8 cellular contexts compared by ENCODE assay signal in the genomic region with DNA sequence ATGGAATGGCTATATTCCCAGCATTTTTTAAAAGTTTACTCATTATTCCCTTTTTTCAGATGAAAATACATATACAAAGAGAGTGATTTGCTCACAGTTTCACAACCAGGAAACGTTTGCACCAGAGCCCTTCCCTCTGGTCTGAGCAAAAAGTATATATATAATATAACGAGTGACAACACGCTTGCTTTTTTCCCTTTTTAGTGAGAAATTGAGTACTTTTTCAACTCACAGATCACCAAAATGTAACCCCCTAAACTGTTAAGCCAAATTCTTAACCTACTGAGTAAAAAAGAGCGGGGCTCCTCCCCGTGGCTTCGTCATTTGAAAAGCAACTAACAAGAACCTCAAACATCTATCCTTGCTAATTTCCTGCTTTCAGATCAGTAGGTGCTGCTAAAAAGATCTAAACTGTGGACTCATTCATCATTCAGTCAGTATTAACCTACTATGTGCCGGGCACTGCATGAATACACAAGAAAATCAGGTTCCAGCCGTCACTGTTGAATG. TPM values are rescaled to one million over a fixed set of nuclear protein-coding genes. Genes with fewer than 3 reads are reported as not detected.
DNase-seq lines count a peak whose midpoint lies in the region; ATAC-seq, FAIRE-seq and TF ChIP-seq lines count a peak whose summit lies in the region.

No MANE protein-coding gene starts in this region.

- peak overlapping the region; percentile 78 for H2AFZ ChIP-seq in neuron (ENCODE audit: low read depth, low read length)

- peak overlapping the region; percentile 83 to 93 (median 88) for H3K27ac Mint-ChIP-seq in CD4-positive, CD25-positive, alpha-beta regulatory T cell
- peak overlapping the region; percentile 99 for H3K27ac Mint-ChIP-seq in WTC11
- H3K27ac Mint-ChIP-seq in endodermal cell = peak overlapping the region; percentile 98

- H3K4me3 ChIP-seq in CD4-positive, CD25-positive, alpha-beta regulatory T cell (ENCODE audit: low read depth, low read length) = peak overlapping the region; percentile 88
- H3K4me3 ChIP-seq in HUES6 (ENCODE audit: low read depth, low read length) (peak overlapping the region; percentile 77), endodermal cell (ENCODE audit: low read length) (peak overlapping the region; percentile 82), neuron (ENCODE audit: low read length) (peak overlapping the region; percentile 53), vagina (peak overlapping the region; percentile 77 to 81)

- POLR2A ChIA-PET in WTC11 (lab: Charles Lee) = interaction anchor here (1.8 to 2.3 kb wide), 2 partner anchors 45 to 221 kb away, joined by 6 read pairs; partner anchors contain the start of gene HSDL2

- H3K4me1 ChIP-seq in CD4-positive, CD25-positive, alpha-beta regulatory T cell (ENCODE audit: control insufficient read depth, insufficient read depth, low read length, poor library complexity, severe bottlenecking) = peaks cover 36% of the 10 kb centered on the region
- H3K4me1 ChIP-seq in HUES6 (ENCODE audit: control insufficient read depth, insufficient read depth, low read length) (peaks cover 8% of the 10 kb centered on the region), endodermal cell (ENCODE audit: control insufficient read depth, insufficient read depth, low read length) (no peaks in the 10 kb centered on the region), neuron (ENCODE audit: insufficient read depth, low read length) (peaks cover 16% of the 10 kb centered on the region), vagina (peaks cover 26% of the 10 kb centered on the region)

- CTCF ChIA-PET in WTC11 (lab: Charles Lee) = interaction anchor here (0.5 to 2.5 kb wide), 31 partner anchors 9 to 804 kb away, joined by 3 to 31 read pairs (median 5); partner anchors contain the start of genes HSDL2 and SUSD1

- peak overlapping the region; percentile 95 for H3K27ac ChIP-seq in CD4-positive, CD25-positive, alpha-beta regulatory T cell (ENCODE audit: insufficient read depth, low read length, poor library complexity, severe bottlenecking)
- H3K27ac ChIP-seq in HUES6 (ENCODE audit: low read depth, low read length) = peak overlapping the region; percentile 73; the same call in 1 of the 2 replicates
- peak overlapping the region; percentile 83 for H3K27ac ChIP-seq in endodermal cell (ENCODE audit: low read depth, low read length)
- peak overlapping the region; percentile 89 for H3K27ac ChIP-seq in vagina

- no peaks in the 10 kb centered on the region for H3K36me3 ChIP-seq in CD4-positive, CD25-positive, alpha-beta regulatory T cell (ENCODE audit: control insufficient read depth, insufficient read depth, low read length)
- H3K36me3 ChIP-seq in HUES6 (ENCODE audit: control insufficient read depth, insufficient read depth, low read length) = no peaks in the 10 kb centered on the region
- H3K36me3 ChIP-seq in endodermal cell (ENCODE audit: control insufficient read depth, insufficient read depth, low read length) = peaks cover 2% of the 10 kb centered on the region
- H3K36me3 ChIP-seq in neuron (ENCODE audit: insufficient read depth, low read length) = no peaks in the 10 kb centered on the region
- H3K36me3 ChIP-seq in vagina = no peaks in the 10 kb centered on the region

- peak; percentile 33 to 86 (median 66) for DNase-seq in CD4-positive, CD25-positive, alpha-beta regulatory T cell
- DNase-seq in WTC11 (ENCODE audit: low spot score) (no peak), endodermal cell (peak; percentile 59), vagina (ENCODE audit: extremely low spot score in 2 of 2) (no peak), DMS 273 treated with DMSO at 0.1 percent for 48 hours (lab: John Stamatoyannopoulos, UW) (no peak), urothelium cell line (ENCODE audit: low spot score) (no peak)

- TF ChIP-seq CTCF in WTC11 (IDR thresholded peaks at IDR 0.05) = no peak
- no peak for TF ChIP-seq CTCF in endodermal cell (conservative IDR thresholded peaks at IDR 0.05)
- TF ChIP-seq CTCF in vagina (IDR thresholded peaks at IDR 0.05) = no peak

- H3K27me3 ChIP-seq in CD4-positive, CD25-positive, alpha-beta regulatory T cell (ENCODE audit: control insufficient read depth, insufficient read depth, low read length) = no peaks in the 10 kb centered on the region
- no peaks in the 10 kb centered on the region for H3K27me3 ChIP-seq in HUES6 (ENCODE audit: control insufficient read depth, insufficient read depth, low read length)
- no peaks in the 10 kb centered on the region for H3K27me3 ChIP-seq in endodermal cell (ENCODE audit: control insufficient read depth, insufficient read depth, low read length, poor library complexity, severe bottlenecking)
- H3K27me3 ChIP-seq in neuron (ENCODE audit: insufficient read depth, low read length) = no peaks in the 10 kb centered on the region
- no peaks in the 10 kb centered on the region for H3K27me3 ChIP-seq in vagina

- peaks cover 20 to 32% (median 27%) of the 10 kb centered on the region in 4 donors for H3K4me1 Mint-ChIP-seq in CD4-positive, CD25-positive, alpha-beta regulatory T cell
- H3K4me1 Mint-ChIP-seq in WTC11 (peaks cover 29% of the 10 kb centered on the region), endodermal cell (peaks cover 17% of the 10 kb centered on the region)

- H3K36me3 Mint-ChIP-seq in CD4-positive, CD25-positive, alpha-beta regulatory T cell = no peaks in the 10 kb centered on the region
- no peaks in the 10 kb centered on the region for H3K36me3 Mint-ChIP-seq in WTC11
- no peaks in the 10 kb centered on the region for H3K36me3 Mint-ChIP-seq in endodermal cell (ENCODE audit: low read depth)

- WGBS in endodermal cell (ENCODE audit: insufficient coverage in 1 of 2, insufficient read length in 1 of 2), 2 experiments = 41 to 63% methylated on average over 5 to 7 of the region's 8 CpGs

- FAIRE-seq in urothelium cell line (lab: Jason Lieb, UNC) = no peak

- no peak for TF ChIP-seq POLR2A in vagina (IDR thresholded peaks at IDR 0.05)

- H3K9ac ChIP-seq in HUES6 (ENCODE audit: low read length) (peak overlapping the region; percentile 81), endodermal cell (ENCODE audit: extremely low read depth, low read length, poor library complexity, severe bottlenecking) (peak overlapping the region; percentile 84)

- H3K27me3 Mint-ChIP-seq in CD4-positive, CD25-positive, alpha-beta regulatory T cell = no peaks in the 10 kb centered on the region
- no peaks in the 10 kb centered on the region for H3K27me3 Mint-ChIP-seq in WTC11 (ENCODE audit: low read depth)
- no peaks in the 10 kb centered on the region for H3K27me3 Mint-ChIP-seq in endodermal cell (ENCODE audit: insufficient read depth)

- intact Hi-C loops in vagina (cut with DNase I) = loop anchor here (5.0 to 10.0 kb wide), 2 partner anchors 157 to 440 kb away; partner anchors contain the start of genes SUSD1 and UGCG

- no peaks in the 10 kb centered on the region for H3K9me3 ChIP-seq in CD4-positive, CD25-positive, alpha-beta regulatory T cell (ENCODE audit: control insufficient read depth in 2 of 2, low read length in 2 of 2)
- H3K9me3 ChIP-seq in HUES6 (ENCODE audit: control insufficient read depth, insufficient read depth, low read depth, low read length) (no peaks in the 10 kb centered on the region), endodermal cell (ENCODE audit: control insufficient read depth, low read length) (no peaks in the 10 kb centered on the region), neuron (ENCODE audit: low read length) (no peaks in the 10 kb centered on the region), vagina (no peaks in the 10 kb centered on the region)

- H3K9me3 Mint-ChIP-seq in CD4-positive, CD25-positive, alpha-beta regulatory T cell = peaks cover 0 to 2% (median 0%) of the 10 kb centered on the region in 7 donors
- no peaks in the 10 kb centered on the region for H3K9me3 Mint-ChIP-seq in WTC11
- H3K9me3 Mint-ChIP-seq in endodermal cell = no peaks in the 10 kb centered on the region

- no peak for ATAC-seq in CD4-positive, CD25-positive, alpha-beta regulatory T cell (ENCODE audit: low read depth in 2 of 2)
- ATAC-seq in WTC11 = no peak

- peak overlapping the region; percentile 94 to 99 (median 96) for H3K4me3 Mint-ChIP-seq in CD4-positive, CD25-positive, alpha-beta regulatory T cell
- H3K4me3 Mint-ChIP-seq in WTC11 (peak overlapping the region; percentile 92), endodermal cell (peak overlapping the region; percentile 89)

TF ChIP-seq in WTC11, 78 proteins besides CTCF, POLR2A, EP300 and RAD21:
- TF ChIP-seq ZNF232 (CRISPR knock-in tag; IDR thresholded peaks at IDR 0.05) (no peak), CBFB (CRISPR knock-in tag; IDR thresholded peaks at IDR 0.05; ENCODE audit: low read depth) (no peak), RELA (CRISPR knock-in tag; IDR thresholded peaks at IDR 0.05; ENCODE audit: borderline replicate concordance) (no peak)

RNA-seq across cellular contexts. Expression of gene PTBP3, which starts 1.0 kb away (rescaled TPM):
- total RNA-seq in CD4-positive, CD25-positive, alpha-beta regulatory T cell = 144 TPM
- polyA plus RNA-seq in CD4-positive, CD25-positive, alpha-beta regulatory T cell = 10 to 100 TPM; 49.5 to 56.8 (median 52.8) TPM
- total RNA-seq in WTC11 (2021) (97.5 to 108 TPM (median 100 TPM) in 3 replicates), endodermal cell (10 to 100 TPM; 83.3 to 94.8 TPM), vagina (58.9 TPM)
- 33.7 TPM for polyA plus RNA-seq in endodermal cell (2013, experiment 1 of 2)
- polyA plus RNA-seq in endodermal cell (2013, experiment 2 of 2) = 36.1 TPM

RNA-seq across cellular contexts. Expression of gene HSDL2, which starts 45.5 kb away (rescaled TPM):
- 15.3 TPM for total RNA-seq in CD4-positive, CD25-positive, alpha-beta regulatory T cell
- 10 to 100 TPM; 19.5 to 30.4 (median 23.2) TPM for polyA plus RNA-seq in CD4-positive, CD25-positive, alpha-beta regulatory T cell
- total RNA-seq in WTC11 (2021) = 13.8 to 15.3 TPM (median 14.3 TPM) in 3 replicates
- total RNA-seq in endodermal cell = 10 to 100 TPM; 22.5 to 29.1 TPM
- polyA plus RNA-seq in endodermal cell (2013, experiment 1 of 2) = 29.8 TPM
- 25.9 TPM for polyA plus RNA-seq in endodermal cell (2013, experiment 2 of 2)
- 25.8 TPM for total RNA-seq in vagina

Comparison
In these comparisons a context has a peak if more than half of its experiments do, and no peak if none do; other contexts are left out.
1. DNase-seq: peak in CD4-positive, CD25-positive, alpha-beta regulatory T cell (3 of 3) and endodermal cell (single experiment); none in WTC11 (single experiment), vagina (0 of 2), DMS 273 treated with DMSO at 0.1 percent for 48 hours (single experiment) and urothelium cell line (single experiment).
2. Peak in every context shown above with its lines, with median percentiles within 50 percentile points of each other: H3K27ac ChIP-seq, H3K4me3 ChIP-seq, H3K27ac Mint-ChIP-seq and H3K4me3 Mint-ChIP-seq.